8 cellular contexts compared by ENCODE assay signal in the genomic region with DNA sequence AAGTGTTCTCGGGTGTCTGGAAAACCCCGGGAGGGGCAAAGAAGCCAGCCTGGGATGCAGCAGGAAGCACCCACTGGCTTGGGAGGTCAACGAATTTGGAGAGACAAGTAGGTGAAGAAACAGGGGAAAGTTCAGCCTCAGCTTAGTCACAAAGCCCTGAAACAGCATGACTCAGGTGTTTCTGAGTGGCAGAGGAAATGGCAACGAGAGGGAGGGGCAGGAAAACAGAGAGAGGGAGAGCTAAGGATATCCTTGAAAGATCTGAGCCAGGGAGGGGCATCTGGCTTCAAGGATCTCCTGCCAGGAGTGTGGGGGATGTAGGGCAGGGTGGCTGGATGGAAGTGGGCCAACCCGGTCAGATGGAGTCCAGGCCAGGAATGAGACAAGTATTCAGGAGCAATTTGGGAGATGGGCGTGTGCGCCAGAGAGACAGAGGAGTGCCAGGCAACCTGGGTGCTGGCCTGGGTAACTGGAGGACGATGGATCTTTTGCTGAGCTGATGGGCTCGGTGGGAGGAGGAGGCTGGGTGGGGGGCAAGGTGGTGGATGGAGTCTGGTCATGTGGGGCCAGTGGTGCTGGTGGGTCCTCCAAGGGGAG. TPM values are rescaled to one million over a fixed set of nuclear protein-coding genes. Genes with fewer than 3 reads are reported as not detected.
DNase-seq lines count a peak whose midpoint lies in the region; ATAC-seq and TF ChIP-seq lines count a peak whose summit lies in the region.

No MANE protein-coding gene starts in this region.

- H4K8ac ChIP-seq in neuronal stem cell (ENCODE audit: low read depth, low read length): no peak overlapping the region

- H3K9me3 Mint-ChIP-seq in endothelial cell (ENCODE audit: unreplicated experiment): no peaks in the 10 kb centered on the region
- no peaks in the 10 kb centered on the region for H3K9me3 Mint-ChIP-seq in naive thymus-derived CD8-positive, alpha-beta T cell

- H3K4ac ChIP-seq in neuronal stem cell (ENCODE audit: low read length): no peak overlapping the region

- no peak overlapping the region for H4K91ac ChIP-seq in neuronal stem cell (ENCODE audit: low read depth, low read length, poor library complexity)

- H3K4me3 Mint-ChIP-seq in T-helper 17 cell (no peak overlapping the region), endothelial cell (ENCODE audit: unreplicated experiment) (peak overlapping the region; percentile 33)
- no peak overlapping the region for H3K4me3 Mint-ChIP-seq in naive thymus-derived CD8-positive, alpha-beta T cell

- no peaks in the 10 kb centered on the region for H3K36me3 Mint-ChIP-seq in T-helper 17 cell (ENCODE audit: low read depth)
- H3K36me3 Mint-ChIP-seq in endothelial cell (ENCODE audit: low read depth, unreplicated experiment): peaks cover 4% of the 10 kb centered on the region
- H3K36me3 Mint-ChIP-seq in naive thymus-derived CD8-positive, alpha-beta T cell: no peaks in the 10 kb centered on the region

- no peak overlapping the region for H3K23ac ChIP-seq in neuronal stem cell (ENCODE audit: low read depth, low read length, poor library complexity)

- peak overlapping the region; percentile 9 for H3K9ac ChIP-seq in HUES6 (ENCODE audit: low read length)
- no peak overlapping the region for H3K9ac ChIP-seq in neuronal stem cell (ENCODE audit: low read depth, low read length, poor library complexity)

- H3K27me3 ChIP-seq in HUES6 (ENCODE audit: control insufficient read depth, insufficient read depth, low read length) (no peaks in the 10 kb centered on the region), neuronal stem cell (ENCODE audit: control insufficient read depth in 3 of 3, insufficient read depth in 3 of 3, low read depth in 1 of 3, low read length in 3 of 3) (peaks cover 0 to 21% (median 0%) of the 10 kb centered on the region in 3 experiments)

- H3K27ac ChIP-seq in HUES6 (ENCODE audit: low read depth, low read length) (peak overlapping the region; percentile 50; the same call in 1 of the 2 replicates), neuronal stem cell (replicated peaks; ENCODE audit: low read length) (no peak overlapping the region)

- peak; percentile 13 for DNase-seq in COLO668 (lab: John Stamatoyannopoulos, UW; ENCODE audit: unreplicated experiment)
- DNase-seq in T-helper 17 cell: no peak
- peak; percentile 42 for DNase-seq in endothelial cell (ENCODE audit: low spot score)
- no peak for DNase-seq in neuronal stem cell (ENCODE audit: low spot score)
- DNase-seq in naive thymus-derived CD8-positive, alpha-beta T cell: no peak
- no peak for DNase-seq in NCI-H128 (lab: John Stamatoyannopoulos, UW; ENCODE audit: unreplicated experiment)

- ATAC-seq in T-helper 17 cell (no peak), GM18858 (IDR thresholded peaks at IDR 0.05; ENCODE audit: unreplicated experiment) (no peak)
- no peak for ATAC-seq in naive thymus-derived CD8-positive, alpha-beta T cell

- TF ChIP-seq CTCF in endothelial cell (IDR thresholded peaks at IDR 0.05; ENCODE audit: unreplicated experiment): no peak

- H3K9me3 ChIP-seq in HUES6 (ENCODE audit: control insufficient read depth, insufficient read depth, low read depth, low read length) (no peaks in the 10 kb centered on the region), T-helper 17 cell (ENCODE audit: control insufficient read depth, low read length, poor library complexity, severe bottlenecking) (no peaks in the 10 kb centered on the region), neuronal stem cell (replicated peaks in 1 of 2; ENCODE audit: control insufficient read depth in 2 of 2, insufficient read depth in 1 of 2, low read depth in 1 of 2, low read length in 2 of 2) (no peaks in the 10 kb centered on the region)

- no CpG with 5 or more reads among the region's 9 CpGs for WGBS in neuronal stem cell (ENCODE audit: extremely low coverage in 2 of 2, insufficient read length in 2 of 2, insufficient replicate concordance in 1 of 2), 2 donors

- H2AK5ac ChIP-seq in neuronal stem cell (ENCODE audit: low read depth, low read length): peak overlapping the region; percentile 41

- H3K18ac ChIP-seq in neuronal stem cell (ENCODE audit: low read length): peak overlapping the region; percentile 46

- POLR2A ChIA-PET in naive thymus-derived CD8-positive, alpha-beta T cell (lab: Charles Lee): no interaction called here

- H3K4me1 ChIP-seq in HUES6 (ENCODE audit: control insufficient read depth, insufficient read depth, low read length): peaks cover 26% of the 10 kb centered on the region
- H3K4me1 ChIP-seq in neuronal stem cell (ENCODE audit: control insufficient read depth in 2 of 2, insufficient read depth in 1 of 2, low read depth in 1 of 2, low read length in 2 of 2): peaks cover 3 to 10% of the 10 kb centered on the region in 2 donors

- H3K27me3 Mint-ChIP-seq in T-helper 17 cell (peaks cover 7% of the 10 kb centered on the region), endothelial cell (ENCODE audit: unreplicated experiment) (peaks cover 25% of the 10 kb centered on the region)
- H3K27me3 Mint-ChIP-seq in naive thymus-derived CD8-positive, alpha-beta T cell: peaks cover 1 to 12% (median 4%) of the 10 kb centered on the region in 5 donors

- H3K4me3 ChIP-seq in HUES6 (ENCODE audit: low read depth, low read length): no peak overlapping the region
- H3K4me3 ChIP-seq in neuronal stem cell (ENCODE audit: low read length in 2 of 2): no peak overlapping the region

- no peaks in the 10 kb centered on the region for H3K79me1 ChIP-seq in neuronal stem cell (ENCODE audit: low read depth, low read length)

- no peak overlapping the region for H2BK5ac ChIP-seq in neuronal stem cell (ENCODE audit: low read length)

- H3K27ac Mint-ChIP-seq in T-helper 17 cell: peak overlapping the region; percentile 84
- peak overlapping the region; percentile 94 for H3K27ac Mint-ChIP-seq in endothelial cell (ENCODE audit: unreplicated experiment)
- H3K27ac Mint-ChIP-seq in naive thymus-derived CD8-positive, alpha-beta T cell: peak overlapping the region in 1 of 10 donors; percentile 10

- H3K36me3 ChIP-seq in HUES6 (ENCODE audit: control insufficient read depth, insufficient read depth, low read length) (no peaks in the 10 kb centered on the region), neuronal stem cell (replicated peaks in 1 of 2; ENCODE audit: control insufficient read depth in 2 of 2, insufficient read depth in 2 of 2, low read length in 2 of 2) (no peaks in the 10 kb centered on the region)

- H3K4me2 ChIP-seq in neuronal stem cell (ENCODE audit: insufficient read depth, low read length, poor library complexity, severe bottlenecking): no peak overlapping the region

- H2AFZ ChIP-seq in neuronal stem cell (ENCODE audit: low read length): peak overlapping the region; percentile 62

- H2BK15ac ChIP-seq in neuronal stem cell (ENCODE audit: low read length): no peak overlapping the region

- peaks cover 25% of the 10 kb centered on the region for H3K4me1 Mint-ChIP-seq in T-helper 17 cell
- H3K4me1 Mint-ChIP-seq in endothelial cell (ENCODE audit: unreplicated experiment): peaks cover 28% of the 10 kb centered on the region
- peaks cover 4 to 11% (median 9%) of the 10 kb centered on the region in 4 donors for H3K4me1 Mint-ChIP-seq in naive thymus-derived CD8-positive, alpha-beta T cell

- H3K14ac ChIP-seq in neuronal stem cell (ENCODE audit: low read length): no peak overlapping the region

- H2BK120ac ChIP-seq in neuronal stem cell (ENCODE audit: low read depth, low read length): no peak overlapping the region

- H2BK12ac ChIP-seq in neuronal stem cell (ENCODE audit: low read length): no peak overlapping the region

RNA-seq across cellular contexts. Expression of gene ABCC3, which starts 27.2 kb away (rescaled TPM):
- total RNA-seq in T-helper 17 cell (10 to 100 TPM in 1 of 2 donors, 1 to 10 TPM in 1; 3.3 to 58.0 TPM), endothelial cell (ENCODE audit: unreplicated experiment) (0.67 TPM)
- polyA plus RNA-seq in neuronal stem cell (2013, experiment 1 of 2): 0.26 TPM
- polyA plus RNA-seq in neuronal stem cell (2013, experiment 2 of 2): 0.22 TPM
- under 1 TPM in 1 of 2 experiments, not detected in 1; 0.10 TPM for total RNA-seq in naive thymus-derived CD8-positive, alpha-beta T cell
- polyA plus RNA-seq in naive thymus-derived CD8-positive, alpha-beta T cell: not detected

RNA-seq across cellular contexts. Expression of gene ANKRD40, which starts 45.8 kb away (rescaled TPM):
- total RNA-seq in T-helper 17 cell (10 to 100 TPM; 24.3 to 25.6 TPM), endothelial cell (ENCODE audit: unreplicated experiment) (37.3 TPM)
- 45.4 TPM for polyA plus RNA-seq in neuronal stem cell (2013, experiment 1 of 2)
- polyA plus RNA-seq in neuronal stem cell (2013, experiment 2 of 2): 45.9 TPM
- 10 to 100 TPM; 35.5 to 39.5 TPM for total RNA-seq in naive thymus-derived CD8-positive, alpha-beta T cell
- 1 to 10 TPM; 2.8 to 5.2 (median 4.3) TPM for polyA plus RNA-seq in naive thymus-derived CD8-positive, alpha-beta T cell

RNA-seq across cellular contexts. Expression of gene LUC7L3, which starts 57.5 kb away (rescaled TPM):
- total RNA-seq in T-helper 17 cell: 100 to 1,000 TPM; 129 to 155 TPM
- 94.1 TPM for total RNA-seq in endothelial cell (ENCODE audit: unreplicated experiment)
- polyA plus RNA-seq in neuronal stem cell (2013, experiment 1 of 2): 430 TPM
- 437 TPM for polyA plus RNA-seq in neuronal stem cell (2013, experiment 2 of 2)
- total RNA-seq in naive thymus-derived CD8-positive, alpha-beta T cell: 100 to 1,000 TPM; 311 to 345 TPM
- polyA plus RNA-seq in naive thymus-derived CD8-positive, alpha-beta T cell: 10 to 100 TPM; 41.6 to 58.4 (median 46.0) TPM

Comparison
In these comparisons a context has a peak if more than half of its experiments do, and no peak if none do; other contexts are left out.
1. DNase-seq: peak in COLO668 (single experiment) and endothelial cell (single experiment); none in T-helper 17 cell (0 of 3), neuronal stem cell (single experiment), naive thymus-derived CD8-positive, alpha-beta T cell (0 of 10) and NCI-H128 (single experiment).